1 cellular context compared by ENCODE assay signal in genomic region chr4:184892999-184893398, GRCh38.
TF ChIP-seq lines count a peak whose summit lies in the region.

No MANE protein-coding gene starts in this region.

TF ChIP-seq in SK-N-SH treated with all-trans-retinoic acid at 6 μM for 48 hours, 23 proteins besides CTCF, POLR2A, EP300 and RAD21 (continued from another document):
- TF ChIP-seq CREB5 (CRISPR knock-in tag; IDR thresholded peaks at IDR 0.05; ENCODE audit: low read depth) (no peak), BACH2 (CRISPR knock-in tag; IDR thresholded peaks at IDR 0.05; ENCODE audit: borderline replicate concordance) (no peak), TOX (CRISPR knock-in tag; IDR thresholded peaks at IDR 0.05; ENCODE audit: borderline replicate concordance) (no peak), OSR1 (CRISPR knock-in tag; IDR thresholded peaks at IDR 0.05) (no peak), ZNF70 (CRISPR knock-in tag; IDR thresholded peaks at IDR 0.05) (no peak)
